Comparison of ENCODE assay signal across 9 cellular contexts in genomic region chr6:30683980-30684338, GRCh38. TPM values are rescaled to one million over a fixed set of nuclear protein-coding genes. Genes with fewer than 3 reads are reported as not detected.
DNase-seq lines count a peak whose midpoint lies in the region; ATAC-seq and TF ChIP-seq lines count a peak whose summit lies in the region.
"Had no signal": no experiment of that assay in that cellular context is flagged by ENCODE, and none has a peak within 500 bp of the region (broad histone marks: within the 10 kb centered on the region; RNA-seq: fewer than 3 reads in every experiment).

No MANE protein-coding gene starts in this region.

- CTCF ChIA-PET in A673 (lab: Charles Lee) = interaction anchor here (1.7 kb wide), 1 partner anchor 47 kb away, joined by 5 read pairs; no protein-coding TSS in a partner anchor

- POLR2A ChIA-PET in A673 (lab: Charles Lee; ENCODE audit: low non-redundant PET) = no interaction called here

- no peak for TF ChIP-seq CTCF in A673 (conservative IDR thresholded peaks at IDR 0.05; ENCODE audit: low read depth, low read length)

- no TSS peak for BruUV-seq in A673 (replicated peaks; lab: Mats Ljungman, UMichigan)

- H3K36me3 ChIP-seq in A673 (ENCODE audit: insufficient read depth, low read length, poor library complexity, severe bottlenecking) (no peaks in the 10 kb centered on the region), muscle layer of colon (ENCODE audit: insufficient read depth, low read length) (peaks cover 14% of the 10 kb centered on the region)

- H3K4me1 ChIP-seq in A673 (ENCODE audit: insufficient read depth, low read length, poor library complexity, severe bottlenecking) (peaks cover 48% of the 10 kb centered on the region), muscle layer of colon (ENCODE audit: insufficient read depth, low read length) (peaks cover 57% of the 10 kb centered on the region)

- DNase-seq in A673 (ENCODE audit: low spot score) (no peak), caudate nucleus (lab: John Stamatoyannopoulos, UW) (no peak), NCI-H82 (lab: John Stamatoyannopoulos, UW) (no peak), ACHN (no peak)
- no peak for DNase-seq in Jurkat, Clone E6-1 (ENCODE audit: low read depth, low spot score)
- DNase-seq: occipital lobe had no signal

- peak overlapping the region; percentile 98 for H3K9ac ChIP-seq in muscle layer of colon (ENCODE audit: low read length)

- intact Hi-C loops in A673 (cut with micrococcal nuclease; ENCODE audit: unreplicated experiment) = no loop called here

- H3K4me3 ChIP-seq in A673 (ENCODE audit: low read depth, low read length, poor library complexity, severe bottlenecking) (peak overlapping the region; percentile 88), muscle layer of colon (ENCODE audit: low read depth in 1 of 2, low read length in 2 of 2) (peak overlapping the region; percentile 88 to 99)
- peak overlapping the region; percentile 87 for H3K4me3 ChIP-seq in Jurkat, Clone E6-1 (ENCODE audit: low read length)

- H3K27ac ChIP-seq in A673 (ENCODE audit: low read depth, low read length, poor library complexity, severe bottlenecking) (peak overlapping the region; percentile 80), caudate nucleus (ENCODE audit: low read depth, low read length) (peak overlapping the region; percentile 80), muscle layer of colon (ENCODE audit: low read depth, low read length) (peak overlapping the region; percentile 100)

- ATAC-seq in HG03460 (IDR thresholded peaks at IDR 0.05; ENCODE audit: unreplicated experiment) (no peak), esophagus mucosa (no peak)

- in situ Hi-C loops in ACHN (cut with HindIII; ENCODE audit: low pct_ligation_motif_present, low pct_unique_long_range_greater_than_20kb, low sequenced_read_pairs) = no loop called here

- H3K9me3 ChIP-seq in A673 (ENCODE audit: low read depth, low read length, poor library complexity, severe bottlenecking) (no peaks in the 10 kb centered on the region), muscle layer of colon (ENCODE audit: low read length) (no peaks in the 10 kb centered on the region)

- H3K27me3 ChIP-seq in A673 (replicated peaks; ENCODE audit: insufficient read depth, low read depth, low read length, poor library complexity) (no peaks in the 10 kb centered on the region), muscle layer of colon (ENCODE audit: control insufficient read depth in 1 of 2, insufficient read depth in 2 of 2, low read length in 2 of 2) (no peaks in the 10 kb centered on the region)

RNA-seq across cellular contexts. Expression of gene PPP1R18, which starts 2.5 kb away (rescaled TPM):
- 49.3 and 50.3 TPM in 2 replicates for total RNA-seq in A673 (2021)
- polyA plus RNA-seq in Jurkat, Clone E6-1 (2012; ENCODE audit: insufficient read depth, insufficient read length) = 130 TPM
- 22.9 TPM for total RNA-seq in esophagus mucosa

RNA-seq across cellular contexts. Expression of gene NRM, which starts 6.8 kb away (rescaled TPM):
- total RNA-seq in A673 (2021) (49.8 and 54.4 TPM in 2 replicates), esophagus mucosa (12.7 TPM)
- 75.0 TPM for polyA plus RNA-seq in Jurkat, Clone E6-1 (2012; ENCODE audit: insufficient read depth, insufficient read length)

RNA-seq across cellular contexts. Expression of gene DHX16, which starts 11.2 kb away (rescaled TPM):
- total RNA-seq in A673 (2021) (44.7 and 46.4 TPM in 2 replicates), esophagus mucosa (17.8 TPM)
- polyA plus RNA-seq in Jurkat, Clone E6-1 (2012; ENCODE audit: insufficient read depth, insufficient read length) = 71.4 TPM

RNA-seq across cellular contexts. Expression of gene MDC1, which starts 33.1 kb away (rescaled TPM):
- total RNA-seq in A673 (2021) (52.9 and 53.4 TPM in 2 replicates), esophagus mucosa (15.7 TPM)
- polyA plus RNA-seq in Jurkat, Clone E6-1 (2012; ENCODE audit: insufficient read depth, insufficient read length) = 75.5 TPM

RNA-seq across cellular contexts. Expression of gene TUBB, which starts 36.2 kb away (rescaled TPM):
- total RNA-seq in A673 (2021) = 1,864 and 1,936 TPM in 2 replicates
- 2,432 TPM for polyA plus RNA-seq in Jurkat, Clone E6-1 (2012; ENCODE audit: insufficient read depth, insufficient read length)
- total RNA-seq in esophagus mucosa = 327 TPM
